Comparison of ENCODE assay signal across 8 cellular contexts in the genomic region with DNA sequence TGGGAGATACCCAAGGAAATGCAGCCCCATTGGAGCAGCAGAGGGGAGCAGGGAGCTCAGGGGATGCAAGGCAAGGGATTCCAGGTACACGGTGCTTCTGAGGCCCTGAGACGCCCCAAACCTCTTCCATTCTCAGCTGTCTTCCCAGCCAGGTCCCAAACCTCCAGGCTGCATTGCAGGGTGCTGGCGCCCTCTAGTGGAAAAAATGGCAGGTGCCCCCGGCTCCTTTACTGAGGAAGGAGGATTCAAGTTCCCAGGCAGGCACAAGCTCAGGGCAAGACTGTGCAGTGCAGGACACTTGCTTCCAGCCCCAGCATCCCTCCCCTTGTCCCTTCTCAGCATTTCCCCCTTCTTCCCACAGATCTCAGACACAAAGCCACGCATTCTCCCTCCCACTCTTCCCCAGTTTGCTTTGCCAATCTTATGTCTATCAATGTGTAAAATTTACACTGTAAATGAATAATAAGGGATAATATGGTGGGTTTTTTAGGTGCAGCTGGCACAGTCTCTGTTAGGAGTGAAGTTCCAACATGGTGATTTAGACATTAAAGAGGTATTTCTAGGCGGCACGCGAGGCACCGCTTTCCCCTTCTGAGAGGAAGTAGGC. TPM values are rescaled to one million over a fixed set of nuclear protein-coding genes. Genes with fewer than 3 reads are reported as not detected.
DNase-seq lines count a peak whose midpoint lies in the region; ATAC-seq and TF ChIP-seq lines count a peak whose summit lies in the region.

No MANE protein-coding gene starts in this region.

- peaks cover 10% of the 10 kb centered on the region for H3K4me1 Mint-ChIP-seq in neural progenitor cell

- no peak overlapping the region for H3K9ac ChIP-seq in neural progenitor cell

- DNase-seq in AG08396 (ENCODE audit: low spot score), result peak; percentile 84
- peak; percentile 57 for DNase-seq in OCI-LY7 (ENCODE audit: low spot score)
- peak; percentile 82 to 83 for DNase-seq in activated T-cell treated with anti-CD3 and anti-CD28 coated beads, Interleukin-2, amount 50 U/mL, for 48 hours
- DNase-seq in fibroblast of peridontal ligament (ENCODE audit: extremely low read depth), result peak; percentile 55
- DNase-seq in neural progenitor cell (ENCODE audit: low spot score), result peak; percentile 89
- DNase-seq in stromal cell of bone marrow (ENCODE audit: low read depth), result peak; percentile 26

- H3K36me3 ChIP-seq in OCI-LY7 (ENCODE audit: insufficient read depth, low read length) (no peaks in the 10 kb centered on the region), neural progenitor cell (no peaks in the 10 kb centered on the region)

- CTCF ChIA-PET in OCI-LY7 (lab: Charles Lee; ENCODE audit: unreplicated experiment), result interaction anchor here (0.7 to 1.1 kb wide), 5 partner anchors 9 to 1783 kb away, joined by 3 to 4 read pairs (median 4); no protein-coding TSS in a partner anchor

- H3K36me3 Mint-ChIP-seq in neural progenitor cell, result no peaks in the 10 kb centered on the region

- H4K20me1 ChIP-seq in OCI-LY7 (ENCODE audit: insufficient read depth, low read length) (no peaks in the 10 kb centered on the region), neural progenitor cell (ENCODE audit: low read depth) (no peaks in the 10 kb centered on the region)

- H3K9me3 ChIP-seq in OCI-LY7 (ENCODE audit: low read length), result no peaks in the 10 kb centered on the region
- H3K9me3 ChIP-seq in neural progenitor cell (ENCODE audit: low read depth), result no peaks in the 10 kb centered on the region

- H3K4me1 ChIP-seq in OCI-LY7 (ENCODE audit: insufficient read depth, low read length, poor library complexity, severe bottlenecking) (no peaks in the 10 kb centered on the region), neural progenitor cell (no peaks in the 10 kb centered on the region)

- H3K4me3 ChIP-seq in OCI-LY7 (ENCODE audit: low read depth, low read length, poor library complexity, severe bottlenecking) (no peak overlapping the region), neural progenitor cell (no peak overlapping the region)

- POLR2A ChIA-PET in OCI-LY7 (lab: Charles Lee), result interaction anchor here (1.0 kb wide), 1 partner anchor 9 kb away, joined by 3 read pairs; no protein-coding TSS in a partner anchor

- no TSS peak for BruUV-seq in OCI-LY7 (replicated peaks; lab: Mats Ljungman, UMichigan)

- H3K9me3 Mint-ChIP-seq in neural progenitor cell, result no peaks in the 10 kb centered on the region

- no peaks in the 10 kb centered on the region for H3K79me2 ChIP-seq in OCI-LY7 (ENCODE audit: insufficient read depth, low read depth, low read length)
- no peaks in the 10 kb centered on the region for H3K79me2 ChIP-seq in neural progenitor cell (ENCODE audit: low read depth)

- no peak overlapping the region for H3K27ac ChIP-seq in OCI-LY7 (ENCODE audit: low read depth, low read length, poor library complexity, severe bottlenecking)
- no peak overlapping the region for H3K27ac ChIP-seq in neural progenitor cell

- H3K9me2 ChIP-seq in OCI-LY7 (ENCODE audit: insufficient read depth, low read length), result no peaks in the 10 kb centered on the region

- peaks cover 9% of the 10 kb centered on the region for H3K27me3 Mint-ChIP-seq in neural progenitor cell (ENCODE audit: insufficient read depth, low read depth)

- H3K27ac Mint-ChIP-seq in neural progenitor cell, result no peak overlapping the region

- TF ChIP-seq CTCF in OCI-LY7 (conservative IDR thresholded peaks at IDR 0.05; ENCODE audit: low read length) (peak; percentile 90), neural progenitor cell (IDR thresholded peaks at IDR 0.05) (peak; percentile 97)

- ATAC-seq in GM18868 (IDR thresholded peaks at IDR 0.05; ENCODE audit: unreplicated experiment) (peak; percentile 53), HG03460 (IDR thresholded peaks at IDR 0.05; ENCODE audit: unreplicated experiment) (peak; percentile 47)

- H3K4me2 ChIP-seq in OCI-LY7 (ENCODE audit: low read length) (no peak overlapping the region), neural progenitor cell (no peak overlapping the region)

- no peak overlapping the region for H2AFZ ChIP-seq in OCI-LY7 (ENCODE audit: low read length)
- H2AFZ ChIP-seq in neural progenitor cell (replicated peaks), result peak overlapping the region; percentile 97

- H3K27me3 ChIP-seq in neural progenitor cell, result no peaks in the 10 kb centered on the region

- no peaks in the 10 kb centered on the region for H3F3A ChIP-seq in neural progenitor cell (ENCODE audit: low read depth)

- no peak overlapping the region for H3K4me3 Mint-ChIP-seq in neural progenitor cell

- intact Hi-C loops in OCI-LY7 (cut with micrococcal nuclease; ENCODE audit: unreplicated experiment), result no loop called here

RNA-seq across cellular contexts. Expression of a gene that starts 46.1 kb away (rescaled TPM):
- 6.9 and 7.5 TPM in 2 replicates for total RNA-seq in OCI-LY7 (2014; rRNA removed; shearing (Covaris generic))
- 7.9 and 13.0 TPM in 2 replicates for total RNA-seq in OCI-LY7 (2022)
- total RNA-seq in neural progenitor cell (ENCODE audit: low replicate concordance), result 14.8 and 18.9 TPM in 2 replicates

Comparison
In these comparisons a context has a peak if more than half of its experiments do, and no peak if none do; other contexts are left out.
1. DNase-seq: peak in every context shown above with its lines; median percentile 89 in neural progenitor cell; 84 in AG08396; 82 in activated T-cell treated with anti-CD3 and anti-CD28 coated beads, Interleukin-2, amount 50 U/mL, for 48 hours; 57 in OCI-LY7; 55 in fibroblast of peridontal ligament; 26 in stromal cell of bone marrow.